In genomic region chr5:141392429-141393198, GRCh38 we compare ENCODE assay signal across 15 cellular contexts. TPM values are rescaled to one million over a fixed set of nuclear protein-coding genes. Genes with fewer than 3 reads are reported as not detected.
DNase-seq lines count a peak whose midpoint lies in the region; ATAC-seq and TF ChIP-seq lines count a peak whose summit lies in the region.
"Had no signal": no experiment of that assay in that cellular context is flagged by ENCODE, and none has a peak within 500 bp of the region (broad histone marks: within the 10 kb centered on the region; RNA-seq: fewer than 3 reads in every experiment).

Gene PCDHGA8, plus strand, starts transcription at chr5:141392633. Its CDS starts 181 bp downstream, at chr5:141392814.

- WGBS in SK-N-SH (ENCODE audit: low lambda C conversion rate) = 89% methylated on average over 38 of the region's 38 CpGs

- POLR2A ChIA-PET in SK-N-SH (lab: Yijun Ruan, JAX) = no interaction called here

- H3K4me1 ChIP-seq in SK-N-SH (ENCODE audit: control insufficient read depth in 1 of 2, insufficient read depth in 2 of 2, low read depth in 1 of 2, low read length in 1 of 2) (no peaks in the 10 kb centered on the region), gastrocnemius medialis (peaks cover 0 to 6% of the 10 kb centered on the region in 2 donors)
- H3K4me1 ChIP-seq: thyroid gland had no signal

- H3K4me2 ChIP-seq in SK-N-SH = no peak within 1 kb of the TSS

- in situ Hi-C loops in gastrocnemius medialis (cut with MboI; ENCODE audit: low sequenced_read_pairs in 4 of 4) = no loop called here

- TF ChIP-seq POLR2A in gastrocnemius medialis (IDR thresholded peaks at IDR 0.05) = no peak

- H4K20me1 ChIP-seq in SK-N-SH (ENCODE audit: insufficient read depth) = no peaks in the 10 kb centered on the region

- H3K4me3 ChIP-seq in SK-N-SH (ENCODE audit: low read depth in 2 of 2, low read length in 1 of 2) = no peak within 1 kb of the TSS; a peak in 1 of 4 replicates
- H3K4me3 ChIP-seq in coronary artery = peak within 1 kb of the TSS; percentile 25
- H3K4me3 ChIP-seq in gastrocnemius medialis = peak within 1 kb of the TSS; percentile 9 to 41 (median 12)
- H3K4me3 ChIP-seq: thyroid gland had no signal

- no peaks in the 10 kb centered on the region for H3F3A ChIP-seq in SK-N-SH (replicated peaks; ENCODE audit: insufficient read depth)

- TF ChIP-seq RAD21 in SK-N-SH (IDR thresholded peaks at IDR 0.05; ENCODE audit: low read length) = no peak
- TF ChIP-seq RAD21 in Ishikawa (IDR thresholded peaks at IDR 0.05; ENCODE audit: low read depth) = peak; percentile 21; the same call in 1 of the 2 replicates

- no peaks in the 10 kb centered on the region; the same call in 1 of the 2 replicates for H3K79me2 ChIP-seq in SK-N-SH (ENCODE audit: insufficient read depth)

- H3K27ac ChIP-seq in SK-N-SH (ENCODE audit: low read depth in 2 of 2, low read length in 1 of 2) = no peak within 1 kb of the TSS
- no peak within 1 kb of the TSS for H3K27ac ChIP-seq in coronary artery
- no peak within 1 kb of the TSS for H3K27ac ChIP-seq in gastrocnemius medialis
- H3K27ac ChIP-seq: thyroid gland had no signal

- no peak for ATAC-seq in SK-N-SH treated with all-trans-retinoic acid at 6 μM for 48 hours
- ATAC-seq in gastrocnemius medialis = peak in 1 of 2 donors; percentile 37
- no peak for ATAC-seq in GM19455 (IDR thresholded peaks at IDR 0.05; ENCODE audit: unreplicated experiment)
- no peak for ATAC-seq in HG03521 (IDR thresholded peaks at IDR 0.05; ENCODE audit: unreplicated experiment)
- ATAC-seq: effector memory CD8-positive, alpha-beta T cell had no signal

- no peak within 1 kb of the TSS for H2AFZ ChIP-seq in SK-N-SH (ENCODE audit: low read depth)

- H3K36me3 ChIP-seq in SK-N-SH (replicated peaks in 1 of 2; ENCODE audit: control insufficient read depth in 1 of 2, insufficient read depth in 2 of 2, low read length in 1 of 2) (peaks cover 0 to 15% of the 10 kb centered on the region in 2 experiments), gastrocnemius medialis (no peaks in the 10 kb centered on the region)
- H3K36me3 ChIP-seq: thyroid gland had no signal

- H3K9me2 ChIP-seq in SK-N-SH = no peaks in the 10 kb centered on the region

- H3K27me3 ChIP-seq in SK-N-SH (ENCODE audit: insufficient read depth) = no peaks in the 10 kb centered on the region
- H3K27me3 ChIP-seq in gastrocnemius medialis = peaks cover 0 to 21% (median 2%) of the 10 kb centered on the region in 3 donors
- H3K27me3 ChIP-seq: thyroid gland had no signal

- TF ChIP-seq EP300 in SK-N-SH (IDR thresholded peaks at IDR 0.05; ENCODE audit: borderline replicate concordance in 1 of 2, low read depth in 1 of 2, low read length in 1 of 2) (no peak), Ishikawa (IDR thresholded peaks at IDR 0.05; ENCODE audit: borderline replicate concordance) (no peak)

- DNase-seq in SK-N-SH (no peak), coronary artery (ENCODE audit: low spot score) (no peak), gastrocnemius medialis (no peak), kidney glomerular epithelial cell (lab: John Stamatoyannopoulos, UW) (no peak)
- DNase-seq: activated naive CD8-positive, alpha-beta T cell treated with anti-CD3 and anti-CD28 coated beads, Interleukin-2, amount 10 ng/mL, durations not matched to agents 7 days and 5 days; effector memory CD8-positive, alpha-beta T cell; GDM1; hypothalamus; NCI-H187; thyroid gland had no signal

- peaks cover 7% of the 10 kb centered on the region; the same call in 1 of the 2 replicates for H3K9me3 ChIP-seq in SK-N-SH
- H3K9me3 ChIP-seq in gastrocnemius medialis = peaks cover 0 to 5% (median 5%) of the 10 kb centered on the region in 3 donors
- H3K9me3 ChIP-seq: thyroid gland had no signal

- CTCF ChIA-PET in SK-N-SH (lab: Yijun Ruan, JAX) = interaction anchor here (1.8 kb wide), 1 partner anchor 24 kb away, joined by 4 read pairs; the partner anchor contains the start of gene PCDHGB7

- no peak within 1 kb of the TSS for H3K9ac ChIP-seq in SK-N-SH

- intact Hi-C loops in gastrocnemius medialis (cut with DNase I; ENCODE audit: low total_unique reads) = no loop called here

- TF ChIP-seq CTCF in SK-N-SH (IDR thresholded peaks at IDR 0.05) = peak; percentile 13; the same call in 1 of the 2 replicates
- no peak for TF ChIP-seq CTCF in coronary artery (IDR thresholded peaks at IDR 0.05)
- peak in 3 of 5 experiments; percentile 18 to 48 (median 20) for TF ChIP-seq CTCF in gastrocnemius medialis (IDR thresholded peaks at IDR 0.05 in 4 of 5, conservative IDR thresholded peaks at IDR 0.05 in 1 of 5)

TF ChIP-seq in SK-N-SH, 30 proteins besides CTCF, POLR2A, EP300 and RAD21 (continues in another document):
- TF ChIP-seq PBX3 (IDR thresholded peaks at IDR 0.05) = no peak
- TF ChIP-seq POLR2AphosphoS5 (IDR thresholded peaks at IDR 0.05; ENCODE audit: low read depth, low read length) = no peak
- TF ChIP-seq FOSL2 (IDR thresholded peaks at IDR 0.05; ENCODE audit: borderline replicate concordance, low read depth) = no peak
- TF ChIP-seq JUND (IDR thresholded peaks at IDR 0.05) = no peak
- no peak for TF ChIP-seq NRF1 (IDR thresholded peaks at IDR 0.05; ENCODE audit: low read depth, low read length)
- TF ChIP-seq FOXJ3 (CRISPR knock-in tag; IDR thresholded peaks at IDR 0.05) = no peak
- TF ChIP-seq MXI1 (IDR thresholded peaks at IDR 0.05; ENCODE audit: low read depth, low read length) = no peak

TF ChIP-seq in SK-N-SH treated with all-trans-retinoic acid at 6 μM for 48 hours, 23 proteins besides CTCF, POLR2A, EP300 and RAD21:
- no peak for TF ChIP-seq TCF4 (CRISPR knock-in tag; IDR thresholded peaks at IDR 0.05; ENCODE audit: borderline replicate concordance)
- no peak for TF ChIP-seq GLIS3 (CRISPR knock-in tag; IDR thresholded peaks at IDR 0.05)
- TF ChIP-seq BACH2 (CRISPR knock-in tag; IDR thresholded peaks at IDR 0.05; ENCODE audit: borderline replicate concordance) = no peak
- no peak for TF ChIP-seq RARB (CRISPR knock-in tag; IDR thresholded peaks at IDR 0.05)
- no peak for TF ChIP-seq PPARA (CRISPR knock-in tag; IDR thresholded peaks at IDR 0.05; ENCODE audit: borderline replicate concordance)
- TF ChIP-seq TOX (CRISPR knock-in tag; IDR thresholded peaks at IDR 0.05; ENCODE audit: borderline replicate concordance) = no peak
- TF ChIP-seq PATZ1 (CRISPR knock-in tag; IDR thresholded peaks at IDR 0.05; ENCODE audit: borderline replicate concordance) = no peak

TF ChIP-seq in Ishikawa, 13 proteins besides CTCF, POLR2A, EP300 and RAD21:
- 0 out of 2 replicates have a peak, but pooled peaks have one; percentile 24 for TF ChIP-seq MAX (IDR thresholded peaks at IDR 0.05)
- TF ChIP-seq NFIC (IDR thresholded peaks at IDR 0.05) = no peak

RNA-seq across cellular contexts. Expression of gene PCDHGA8, which starts in this region (rescaled TPM):
- 0.06 and 0.12 TPM in 2 replicates for polyA plus RNA-seq in SK-N-SH (2012; rRNA removed)
- 0.05 TPM in 2 replicates for polyA plus RNA-seq in SK-N-SH (2012; cell fraction: cytosol; rRNA removed)
- 0.74 and 0.89 TPM in 2 replicates for polyA plus RNA-seq in SK-N-SH (2012; cell fraction: nucleus; rRNA removed)
- total RNA-seq in gastrocnemius medialis = 1 to 10 TPM in 2 of 4 donors, under 1 TPM in 2; 0.82 to 1.8 (median 1.2) TPM
- total RNA-seq: activated CD8-positive, alpha-beta memory T cell treated with anti-CD3 and anti-CD28 coated beads for 36 hours had no signal

Comparison
In these comparisons a context has a peak if more than half of its experiments do, and no peak if none do; other contexts are left out.
1. H3K4me3 ChIP-seq: peak in coronary artery (single experiment) and gastrocnemius medialis (4 of 4); none in SK-N-SH (0 of 2).